9 cellular contexts compared by ENCODE assay signal in the genomic region with DNA sequence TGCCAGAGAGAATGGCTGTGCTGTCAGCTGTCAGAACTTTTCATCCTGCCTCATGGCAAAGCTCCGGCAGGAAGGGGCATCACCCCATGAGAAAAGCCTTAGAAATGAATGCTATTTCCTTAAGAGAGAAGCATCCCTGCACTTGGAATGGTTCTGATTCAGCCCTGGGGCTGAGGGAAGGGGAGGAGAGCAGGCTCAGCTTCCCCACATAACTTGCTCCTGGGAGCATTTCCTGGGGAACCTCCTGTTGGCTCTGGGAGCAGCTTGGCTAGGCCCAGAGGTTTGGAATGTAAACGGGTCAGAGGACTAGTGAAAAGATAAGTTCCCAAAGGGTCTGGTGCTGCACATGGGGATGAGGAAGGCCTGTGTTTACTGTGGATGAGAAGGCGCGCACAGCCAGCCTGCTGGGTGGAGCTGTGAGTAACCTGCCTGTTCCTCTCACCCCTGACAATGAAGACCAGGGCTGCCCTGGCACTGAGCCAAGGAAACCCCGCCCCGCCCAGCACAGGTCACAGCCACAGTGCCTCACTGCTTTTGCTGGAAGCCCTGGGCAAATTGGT. TPM values are rescaled to one million over a fixed set of nuclear protein-coding genes. Genes with fewer than 3 reads are reported as not detected.
DNase-seq lines count a peak whose midpoint lies in the region; ATAC-seq, FAIRE-seq and TF ChIP-seq lines count a peak whose summit lies in the region.
"Had no signal": no experiment of that assay in that cellular context is flagged by ENCODE, and none has a peak within 500 bp of the region (broad histone marks: within the 10 kb centered on the region; RNA-seq: fewer than 3 reads in every experiment).

No MANE protein-coding gene starts in this region.

- in situ Hi-C loops in astrocyte of the spinal cord (cut with HindIII; ENCODE audit: low sequenced_read_pairs), result no loop called here

- H3K27ac ChIP-seq in SJCRH30, result no peak overlapping the region
- peak overlapping the region; percentile 39 for H3K27ac ChIP-seq in keratinocyte (ENCODE audit: control insufficient read depth, insufficient read depth, low read length)

- H3K9ac ChIP-seq in keratinocyte (ENCODE audit: control insufficient read depth, extremely low read depth, insufficient read depth, low read length), result peak overlapping the region; percentile 16

- dilution Hi-C loops in keratinocyte (cut with MboI; ENCODE audit: extremely low pct_ligation_motif_present, low sequenced_read_pairs), result no loop called here

- TF ChIP-seq CTCF in AG10803 (conservative IDR thresholded peaks at IDR 0.05; ENCODE audit: low read length) (no peak), astrocyte of the spinal cord (IDR thresholded peaks at IDR 0.05; ENCODE audit: low read depth, low read length) (no peak), keratinocyte (optimal IDR thresholded peaks at IDR 0.05 in 1 of 3, IDR thresholded peaks at IDR 0.05 in 1 of 3, conservative IDR thresholded peaks at IDR 0.05 in 1 of 3; ENCODE audit: extremely low read depth in 1 of 3, insufficient read depth in 2 of 3, low read length in 3 of 3) (no peak)

- DNase-seq in AG10803 (ENCODE audit: low read depth), result peak; percentile 97
- peak; percentile 71 to 72 for DNase-seq in SJCRH30
- peak; percentile 60 for DNase-seq in astrocyte of the spinal cord (ENCODE audit: low read depth, low spot score)
- peak; percentile 60 for DNase-seq in keratinocyte (ENCODE audit: low read depth, low spot score)
- DNase-seq in stimulated activated CD8-positive, alpha-beta memory T cell treated with anti-CD3 and anti-CD28 coated beads, Interleukin-15, amount 100 ng/mL, for 1 hour (ENCODE audit: low read depth), result peak; percentile 7
- DNase-seq in GDM1 (lab: John Stamatoyannopoulos, UW), result no peak

- no peaks in the 10 kb centered on the region for H3K36me3 ChIP-seq in SJCRH30
- no peaks in the 10 kb centered on the region for H3K36me3 ChIP-seq in keratinocyte (ENCODE audit: control insufficient read depth in 2 of 2, extremely low read depth in 1 of 2, insufficient read depth in 2 of 2, low read length in 2 of 2)

- no peak for ATAC-seq in GM18511 (IDR thresholded peaks at IDR 0.05; ENCODE audit: unreplicated experiment)

- H3K79me2 ChIP-seq in keratinocyte (ENCODE audit: control insufficient read depth, insufficient read depth, low read length), result no peaks in the 10 kb centered on the region

- H4K20me1 ChIP-seq in keratinocyte (ENCODE audit: control insufficient read depth, extremely low read depth, insufficient read depth, low read length), result no peaks in the 10 kb centered on the region

- no peaks in the 10 kb centered on the region for H3K9me3 ChIP-seq in SJCRH30 (replicated peaks)
- no peaks in the 10 kb centered on the region for H3K9me3 ChIP-seq in keratinocyte (ENCODE audit: control insufficient read depth, low read depth, low read length)

- peak overlapping the region; percentile 77 for H3K4me2 ChIP-seq in keratinocyte (ENCODE audit: control insufficient read depth, extremely low read depth, insufficient read depth, low read depth, low read length)

- H3K9me1 ChIP-seq in keratinocyte (ENCODE audit: control insufficient read depth, extremely low read depth, insufficient read depth, low read length), result no peaks in the 10 kb centered on the region

- H3K27me3 ChIP-seq in SJCRH30, result 0 out of 2 replicates have a peak, but pooled peaks cover 3% of the 10 kb centered on the region
- H3K27me3 ChIP-seq in keratinocyte (ENCODE audit: control insufficient read depth, extremely low read depth, insufficient read depth, low read length), result no peaks in the 10 kb centered on the region

- H3K4me1 ChIP-seq in SJCRH30, result peaks cover 14% of the 10 kb centered on the region; the same call in 1 of the 2 replicates
- peaks cover 17% of the 10 kb centered on the region for H3K4me1 ChIP-seq in keratinocyte (ENCODE audit: control insufficient read depth, extremely low read depth, insufficient read depth, low read length)

- no peak for TF ChIP-seq EP300 in Ishikawa (IDR thresholded peaks at IDR 0.05; ENCODE audit: borderline replicate concordance)

- FAIRE-seq in keratinocyte (lab: Jason Lieb, UNC), result peak; percentile 88

- H2AFZ ChIP-seq in keratinocyte (ENCODE audit: control insufficient read depth, low read length), result peak overlapping the region; percentile 79

- TF ChIP-seq RAD21 in Ishikawa (IDR thresholded peaks at IDR 0.05; ENCODE audit: low read depth), result no peak

- peak overlapping the region; percentile 13 for H3K4me3 ChIP-seq in AG10803 (ENCODE audit: low read length)
- no peak overlapping the region for H3K4me3 ChIP-seq in SJCRH30
- H3K4me3 ChIP-seq in astrocyte of the spinal cord (ENCODE audit: low read depth, low read length), result no peak overlapping the region
- H3K4me3 ChIP-seq in keratinocyte (ENCODE audit: control insufficient read depth in 2 of 3, extremely low read depth in 1 of 3, insufficient read depth in 2 of 3, low read depth in 1 of 3, low read length in 3 of 3), result peak overlapping the region in 1 of 3 experiments; percentile 32

TF ChIP-seq in Ishikawa, 13 proteins besides CTCF, POLR2A, EP300 and RAD21:
- TF ChIP-seq, protein P1, sequence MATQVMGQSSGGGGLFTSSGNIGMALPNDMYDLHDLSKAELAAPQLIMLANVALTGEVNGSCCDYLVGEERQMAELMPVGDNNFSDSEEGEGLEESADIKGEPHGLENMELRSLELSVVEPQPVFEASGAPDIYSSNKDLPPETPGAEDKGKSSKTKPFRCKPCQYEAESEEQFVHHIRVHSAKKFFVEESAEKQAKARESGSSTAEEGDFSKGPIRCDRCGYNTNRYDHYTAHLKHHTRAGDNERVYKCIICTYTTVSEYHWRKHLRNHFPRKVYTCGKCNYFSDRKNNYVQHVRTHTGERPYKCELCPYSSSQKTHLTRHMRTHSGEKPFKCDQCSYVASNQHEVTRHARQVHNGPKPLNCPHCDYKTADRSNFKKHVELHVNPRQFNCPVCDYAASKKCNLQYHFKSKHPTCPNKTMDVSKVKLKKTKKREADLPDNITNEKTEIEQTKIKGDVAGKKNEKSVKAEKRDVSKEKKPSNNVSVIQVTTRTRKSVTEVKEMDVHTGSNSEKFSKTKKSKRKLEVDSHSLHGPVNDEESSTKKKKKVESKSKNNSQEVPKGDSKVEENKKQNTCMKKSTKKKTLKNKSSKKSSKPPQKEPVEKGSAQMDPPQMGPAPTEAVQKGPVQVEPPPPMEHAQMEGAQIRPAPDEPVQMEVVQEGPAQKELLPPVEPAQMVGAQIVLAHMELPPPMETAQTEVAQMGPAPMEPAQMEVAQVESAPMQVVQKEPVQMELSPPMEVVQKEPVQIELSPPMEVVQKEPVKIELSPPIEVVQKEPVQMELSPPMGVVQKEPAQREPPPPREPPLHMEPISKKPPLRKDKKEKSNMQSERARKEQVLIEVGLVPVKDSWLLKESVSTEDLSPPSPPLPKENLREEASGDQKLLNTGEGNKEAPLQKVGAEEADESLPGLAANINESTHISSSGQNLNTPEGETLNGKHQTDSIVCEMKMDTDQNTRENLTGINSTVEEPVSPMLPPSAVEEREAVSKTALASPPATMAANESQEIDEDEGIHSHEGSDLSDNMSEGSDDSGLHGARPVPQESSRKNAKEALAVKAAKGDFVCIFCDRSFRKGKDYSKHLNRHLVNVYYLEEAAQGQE (IDR thresholded peaks at IDR 0.05; ENCODE audit: low read depth), result no peak
- no peak for TF ChIP-seq FOXM1 (IDR thresholded peaks at IDR 0.05; ENCODE audit: borderline replicate concordance, low read depth)
- TF ChIP-seq CEBPB (IDR thresholded peaks at IDR 0.05), result no peak
- TF ChIP-seq ZBTB7A (IDR thresholded peaks at IDR 0.05; ENCODE audit: low read depth), result no peak
- TF ChIP-seq TEAD4 (IDR thresholded peaks at IDR 0.05), result peak; percentile 12; the same call in 1 of the 2 replicates
- TF ChIP-seq, protein P2, sequence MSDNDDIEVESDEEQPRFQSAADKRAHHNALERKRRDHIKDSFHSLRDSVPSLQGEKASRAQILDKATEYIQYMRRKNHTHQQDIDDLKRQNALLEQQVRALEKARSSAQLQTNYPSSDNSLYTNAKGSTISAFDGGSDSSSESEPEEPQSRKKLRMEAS (IDR thresholded peaks at IDR 0.05), result peak; percentile 40; the same call in 1 of the 2 replicates
- TF ChIP-seq EGR1 (IDR thresholded peaks at IDR 0.05), result no peak
- TF ChIP-seq TCF12 (IDR thresholded peaks at IDR 0.05; ENCODE audit: low read depth), result no peak
- TF ChIP-seq CREB1 (IDR thresholded peaks at IDR 0.05; ENCODE audit: low read depth), result no peak
- no peak for TF ChIP-seq YY1 (IDR thresholded peaks at IDR 0.05; ENCODE audit: low read depth)
- TF ChIP-seq TAF1 (IDR thresholded peaks at IDR 0.05; ENCODE audit: low read depth), result no peak
- TF ChIP-seq, protein P3, sequence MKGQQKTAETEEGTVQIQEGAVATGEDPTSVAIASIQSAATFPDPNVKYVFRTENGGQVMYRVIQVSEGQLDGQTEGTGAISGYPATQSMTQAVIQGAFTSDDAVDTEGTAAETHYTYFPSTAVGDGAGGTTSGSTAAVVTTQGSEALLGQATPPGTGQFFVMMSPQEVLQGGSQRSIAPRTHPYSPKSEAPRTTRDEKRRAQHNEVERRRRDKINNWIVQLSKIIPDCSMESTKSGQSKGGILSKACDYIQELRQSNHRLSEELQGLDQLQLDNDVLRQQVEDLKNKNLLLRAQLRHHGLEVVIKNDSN (IDR thresholded peaks at IDR 0.05), result no peak
- peak; percentile 95 for TF ChIP-seq NFIC (IDR thresholded peaks at IDR 0.05)

RNA-seq across cellular contexts. Expression of a gene that starts 5.0 kb away (rescaled TPM):
- total RNA-seq in SJCRH30 (2014; rRNA removed; shearing (Covaris generic)), result not detected in 2 replicates
- polyA plus RNA-seq in keratinocyte, result 0.01 to 0.03 TPM in 2 of 3 replicates, not detected in the other
- polyA plus RNA-seq in keratinocyte (2011; ENCODE audit: low read depth), result not detected
- polyA plus RNA-seq in keratinocyte (2011; cell fraction: cytosol; rRNA removed), result 0.01 and 0.03 TPM in 2 replicates
- 0.03 and 0.04 TPM in 2 replicates for polyA plus RNA-seq in keratinocyte (2011; cell fraction: nucleus; rRNA removed)
- polyA plus RNA-seq in keratinocyte (2012; ENCODE audit: low replicate concordance), result 0.05 and 0.06 TPM in 2 replicates
- 0.10 TPM in 1 of 3 replicates, not detected in the others for polyA minus RNA-seq in keratinocyte
- not detected for polyA minus RNA-seq in keratinocyte (2011; cell fraction: cytosol; rRNA and poly(A)+ RNA removed)
- polyA minus RNA-seq in keratinocyte (2011; cell fraction: nucleus; rRNA and poly(A)+ RNA removed), result not detected in 2 replicates
- total RNA-seq: epithelial cell of proximal tubule had no signal

RNA-seq across cellular contexts. Expression of a gene that starts 13.3 kb away (rescaled TPM):
- not detected in 2 replicates for total RNA-seq in SJCRH30 (2014; rRNA removed; shearing (Covaris generic))
- polyA plus RNA-seq in keratinocyte, result not detected in 3 replicates
- polyA plus RNA-seq in keratinocyte (2011; ENCODE audit: low read depth), result not detected
- polyA plus RNA-seq in keratinocyte (2011; cell fraction: cytosol; rRNA removed), result not detected in 2 replicates
- polyA plus RNA-seq in keratinocyte (2011; cell fraction: nucleus; rRNA removed), result not detected in 2 replicates
- not detected in 2 replicates for polyA plus RNA-seq in keratinocyte (2012; ENCODE audit: low replicate concordance)
- not detected in 3 replicates for polyA minus RNA-seq in keratinocyte
- polyA minus RNA-seq in keratinocyte (2011; cell fraction: cytosol; rRNA and poly(A)+ RNA removed), result not detected
- polyA minus RNA-seq in keratinocyte (2011; cell fraction: nucleus; rRNA and poly(A)+ RNA removed), result not detected in 2 replicates
- total RNA-seq: epithelial cell of proximal tubule had no signal
